Comparison of ENCODE assay signal across 12 cellular contexts in genomic region chr19:35856001-35856400, GRCh38. TPM values are rescaled to one million over a fixed set of nuclear protein-coding genes. Genes with fewer than 3 reads are reported as not detected.
DNase-seq lines count a peak whose midpoint lies in the region; ATAC-seq and TF ChIP-seq lines count a peak whose summit lies in the region.
"Had no signal": no experiment of that assay in that cellular context is flagged by ENCODE, and none has a peak within 500 bp of the region (broad histone marks: within the 10 kb centered on the region; RNA-seq: fewer than 3 reads in every experiment).

No MANE protein-coding gene starts in this region.

- H3K27me3 ChIP-seq in NT2/D1 (ENCODE audit: insufficient read depth, insufficient read length) (peaks cover 71% of the 10 kb centered on the region), foreskin keratinocyte (peaks cover 80% of the 10 kb centered on the region)

- H3K4me3 ChIP-seq in NT2/D1 (ENCODE audit: insufficient read length, low read depth) = peak overlapping the region; percentile 56

- ATAC-seq in activated CD8-positive, alpha-beta memory T cell treated with anti-CD3 and anti-CD28 coated beads, Interleukin-2, amount 10 ng/mL, durations not matched to agents 7 days and 5 days = no peak
- ATAC-seq in foreskin keratinocyte (peak; percentile 6), GM21737 (IDR thresholded peaks at IDR 0.05; ENCODE audit: unreplicated experiment) (no peak), GM21515 (IDR thresholded peaks at IDR 0.05; ENCODE audit: unreplicated experiment) (no peak)

- H3K9me3 Mint-ChIP-seq in activated CD8-positive, alpha-beta memory T cell treated with anti-CD3 and anti-CD28 coated beads, Interleukin-2, amount 10 ng/mL, durations not matched to agents 7 days and 5 days (ENCODE audit: low read depth) = no peaks in the 10 kb centered on the region

- no peak overlapping the region for H3K27ac ChIP-seq in foreskin keratinocyte

- peaks cover 6% of the 10 kb centered on the region for H3K4me1 ChIP-seq in NT2/D1 (ENCODE audit: insufficient read depth, insufficient read length)
- no peaks in the 10 kb centered on the region for H3K4me1 ChIP-seq in foreskin keratinocyte

- CTCF ChIA-PET in activated CD8-positive, alpha-beta memory T cell treated with anti-CD3 and anti-CD28 coated beads, Interleukin-2, amount 10 ng/mL, durations not matched to agents 7 days and 5 days (lab: Charles Lee) = interaction anchor here (1.1 to 1.4 kb wide), 2 partner anchors 9 to 75 kb away, joined by 4 to 5 read pairs; no protein-coding TSS in a partner anchor

- DNase-seq in activated CD8-positive, alpha-beta memory T cell treated with anti-CD3 and anti-CD28 coated beads, Interleukin-2, amount 10 ng/mL, durations not matched to agents 7 days and 5 days = no peak
- no peak for DNase-seq in activated CD8-positive, alpha-beta memory T cell treated with anti-CD3 and anti-CD28 coated beads for 24 hours
- DNase-seq in NT2/D1 (ENCODE audit: low read depth, low spot score) (no peak), foreskin keratinocyte (no peak), retina (peak; percentile 90), pons (ENCODE audit: low spot score) (no peak)
- DNase-seq: NCI-H226 had no signal

- H3K27me3 Mint-ChIP-seq in activated CD8-positive, alpha-beta memory T cell treated with anti-CD3 and anti-CD28 coated beads, Interleukin-2, amount 10 ng/mL, durations not matched to agents 7 days and 5 days = peaks cover 65% of the 10 kb centered on the region

- no peaks in the 10 kb centered on the region for H3K36me3 Mint-ChIP-seq in activated CD8-positive, alpha-beta memory T cell treated with anti-CD3 and anti-CD28 coated beads, Interleukin-2, amount 10 ng/mL, durations not matched to agents 7 days and 5 days

- no peaks in the 10 kb centered on the region for H3K9me3 ChIP-seq in NT2/D1 (ENCODE audit: insufficient read depth, low read length)

- peaks cover 5% of the 10 kb centered on the region for H3K4me1 Mint-ChIP-seq in activated CD8-positive, alpha-beta memory T cell treated with anti-CD3 and anti-CD28 coated beads, Interleukin-2, amount 10 ng/mL, durations not matched to agents 7 days and 5 days

- no peaks in the 10 kb centered on the region for H3K36me3 ChIP-seq in NT2/D1 (ENCODE audit: insufficient read depth, insufficient read length, low read length)

- H3K9ac ChIP-seq in NT2/D1 (ENCODE audit: insufficient read length, low read depth) = peak overlapping the region; percentile 70

- H3K27ac Mint-ChIP-seq in activated CD8-positive, alpha-beta memory T cell treated with anti-CD3 and anti-CD28 coated beads, Interleukin-2, amount 10 ng/mL, durations not matched to agents 7 days and 5 days = no peak overlapping the region

- no peak for TF ChIP-seq CTCF in foreskin keratinocyte (conservative IDR thresholded peaks at IDR 0.05)

- peak overlapping the region; percentile 71 for H3K4me3 Mint-ChIP-seq in activated CD8-positive, alpha-beta memory T cell treated with anti-CD3 and anti-CD28 coated beads, Interleukin-2, amount 10 ng/mL, durations not matched to agents 7 days and 5 days

RNA-seq across cellular contexts. Expression of gene KIRREL2, which starts 0.7 kb away (rescaled TPM):
- 1 to 10 TPM; 1.1 to 1.4 TPM for total RNA-seq in activated CD8-positive, alpha-beta memory T cell treated with anti-CD3 and anti-CD28 coated beads, Interleukin-2, amount 10 ng/mL, durations not matched to agents 7 days and 5 days
- total RNA-seq in foreskin keratinocyte = 0.04 TPM in 1 of 2 replicates, not detected in the other
- polyA plus RNA-seq in foreskin keratinocyte = 0.01 TPM in 1 of 2 replicates, not detected in the other
- total RNA-seq: endothelial cell of umbilical vein, liver had no signal
- polyA plus RNA-seq: endothelial cell of umbilical vein, liver had no signal

RNA-seq across cellular contexts. Expression of gene NPHS1, which starts 3.7 kb away (rescaled TPM):
- not detected for total RNA-seq in activated CD8-positive, alpha-beta memory T cell treated with anti-CD3 and anti-CD28 coated beads, Interleukin-2, amount 10 ng/mL, durations not matched to agents 7 days and 5 days
- total RNA-seq in foreskin keratinocyte = not detected in 2 replicates
- polyA plus RNA-seq in foreskin keratinocyte = not detected in 2 replicates
- total RNA-seq: endothelial cell of umbilical vein; T-helper 2 cell treated with Interferon-gamma antibody and Interleukin-4, amounts not matched to agents 100 ng/mL and 5 ng/mL, for 36 hours had no signal
- polyA plus RNA-seq: endothelial cell of umbilical vein, liver had no signal

RNA-seq across cellular contexts. Expression of gene APLP1, which starts 12.4 kb away (rescaled TPM):
- total RNA-seq in activated CD8-positive, alpha-beta memory T cell treated with anti-CD3 and anti-CD28 coated beads, Interleukin-2, amount 10 ng/mL, durations not matched to agents 7 days and 5 days = 1 to 10 TPM; 1.5 to 2.0 TPM
- total RNA-seq in foreskin keratinocyte = 0.95 and 1.2 TPM in 2 replicates
- 1.4 and 1.8 TPM in 2 replicates for polyA plus RNA-seq in foreskin keratinocyte

RNA-seq across cellular contexts. Expression of gene PRODH2, which starts 43.4 kb away (rescaled TPM):
- not detected for total RNA-seq in activated CD8-positive, alpha-beta memory T cell treated with anti-CD3 and anti-CD28 coated beads, Interleukin-2, amount 10 ng/mL, durations not matched to agents 7 days and 5 days
- not detected in 2 replicates for total RNA-seq in foreskin keratinocyte
- polyA plus RNA-seq in foreskin keratinocyte = not detected in 2 replicates
- total RNA-seq: endothelial cell of umbilical vein; T-helper 2 cell treated with Interferon-gamma antibody and Interleukin-4, amounts not matched to agents 100 ng/mL and 5 ng/mL, for 36 hours had no signal
- polyA plus RNA-seq: endothelial cell of umbilical vein had no signal

RNA-seq across cellular contexts. Expression of gene NFKBID, which starts 44.3 kb away (rescaled TPM):
- 10 to 100 TPM; 52.7 to 52.9 TPM for total RNA-seq in activated CD8-positive, alpha-beta memory T cell treated with anti-CD3 and anti-CD28 coated beads, Interleukin-2, amount 10 ng/mL, durations not matched to agents 7 days and 5 days
- 5.9 and 6.0 TPM in 2 replicates for total RNA-seq in foreskin keratinocyte
- 4.9 and 6.6 TPM in 2 replicates for polyA plus RNA-seq in foreskin keratinocyte
